Comparison of ENCODE assay signal across 11 cellular contexts in the genomic region with DNA sequence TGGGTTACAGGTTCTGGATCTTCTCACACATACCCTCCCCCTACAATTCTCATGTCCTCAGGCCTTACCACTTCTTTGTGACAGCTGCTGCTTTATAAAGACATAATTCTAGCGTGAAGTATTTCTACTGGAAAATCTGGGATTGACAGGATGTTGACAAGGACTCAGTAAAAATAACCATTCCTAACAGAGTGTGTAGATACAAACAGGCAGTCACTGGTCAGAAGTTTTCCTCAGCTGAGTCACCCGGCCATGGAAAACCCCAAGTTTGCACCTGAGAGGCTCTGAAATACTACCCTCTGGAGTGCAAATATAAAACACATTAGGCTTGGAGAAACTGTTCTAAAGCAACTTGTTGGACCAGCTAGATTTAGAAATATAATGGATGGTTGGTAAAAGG. TPM values are rescaled to one million over a fixed set of nuclear protein-coding genes. Genes with fewer than 3 reads are reported as not detected.
DNase-seq lines count a peak whose midpoint lies in the region; ATAC-seq, FAIRE-seq and TF ChIP-seq lines count a peak whose summit lies in the region.
"Had no signal": no experiment of that assay in that cellular context is flagged by ENCODE, and none has a peak within 500 bp of the region (broad histone marks: within the 10 kb centered on the region; RNA-seq: fewer than 3 reads in every experiment).

No MANE protein-coding gene starts in this region.

- POLR2A ChIA-PET in GM12878 (lab: Charles Lee) = interaction anchor here (0.6 to 7.0 kb wide), 10 partner anchors 10 to 53 kb away, joined by 3 to 71 read pairs (median 3); no protein-coding TSS in a partner anchor

- H2AFZ ChIP-seq in GM12878 (ENCODE audit: control insufficient read depth, low read depth, low read length) = no peak overlapping the region

- H3K9ac ChIP-seq in GM12878 (ENCODE audit: control insufficient read depth, insufficient read depth, low read length) = no peak overlapping the region

- RAD21 ChIA-PET in GM12878 (lab: Charles Lee; ENCODE audit: unreplicated experiment) = interaction anchor here (1.8 to 8.4 kb wide), 5 partner anchors 15 to 122 kb away, joined by 4 to 81 read pairs (median 14); no protein-coding TSS in a partner anchor

- in situ Hi-C loops in GM12878 (cut with MboI) = no loop called here

- H3K27me3 Mint-ChIP-seq in activated naive CD4-positive, alpha-beta T cell treated with anti-CD3 and anti-CD28 coated beads for 36 hours (ENCODE audit: low read depth) = no peaks in the 10 kb centered on the region
- H3K27me3 Mint-ChIP-seq: natural killer cell treated with Interleukin-12 subunit alpha and Interleukin-12 subunit beta and Interleukin-15 and Interleukin-18, amount 100 ng/mL, for 72 hours had no signal

- H3K9me3 ChIP-seq in GM12878 (replicated peaks; ENCODE audit: control insufficient read depth, insufficient read depth, low read length) = no peaks in the 10 kb centered on the region
- H3K9me3 ChIP-seq in uterus = no peaks in the 10 kb centered on the region
- H3K9me3 ChIP-seq in Peyer's patch = no peaks in the 10 kb centered on the region
- H3K9me3 ChIP-seq: esophagus muscularis mucosa had no signal

- H3K4me3 Mint-ChIP-seq in activated naive CD4-positive, alpha-beta T cell treated with anti-CD3 and anti-CD28 coated beads for 36 hours = no peak overlapping the region
- H3K4me3 Mint-ChIP-seq: natural killer cell treated with Interleukin-12 subunit alpha and Interleukin-12 subunit beta and Interleukin-15 and Interleukin-18, amount 100 ng/mL, for 72 hours had no signal

- H3K4me3 ChIP-seq in GM12878 = no peak overlapping the region
- H3K4me3 ChIP-seq in uterus = no peak overlapping the region
- H3K4me3 ChIP-seq in Peyer's patch = no peak overlapping the region
- H3K4me3 ChIP-seq: esophagus muscularis mucosa had no signal

- H3K4me1 Mint-ChIP-seq in activated naive CD4-positive, alpha-beta T cell treated with anti-CD3 and anti-CD28 coated beads for 36 hours (ENCODE audit: low read depth) = peaks cover 60% of the 10 kb centered on the region

- H3K27ac Mint-ChIP-seq in activated naive CD4-positive, alpha-beta T cell treated with anti-CD3 and anti-CD28 coated beads for 36 hours = no peak overlapping the region
- H3K27ac Mint-ChIP-seq: natural killer cell treated with Interleukin-12 subunit alpha and Interleukin-12 subunit beta and Interleukin-15 and Interleukin-18, amount 100 ng/mL, for 72 hours had no signal

- no peak for TF ChIP-seq CTCF in GM12878 (IDR thresholded peaks at IDR 0.05 in 2 of 3, conservative IDR thresholded peaks at IDR 0.05 in 1 of 3; ENCODE audit: control insufficient read depth in 2 of 3, extremely low read depth in 1 of 3, insufficient read depth in 1 of 3, low read depth in 3 of 3, low read length in 3 of 3)
- no peak for TF ChIP-seq CTCF in uterus (IDR thresholded peaks at IDR 0.05)
- TF ChIP-seq CTCF in Peyer's patch (IDR thresholded peaks at IDR 0.05) = no peak

- CTCF ChIA-PET in activated naive CD4-positive, alpha-beta T cell treated with anti-CD3 and anti-CD28 coated beads for 36 hours (lab: Charles Lee) = interaction anchor here (0.7 to 1.7 kb wide), 5 partner anchors 12 to 210 kb away, joined by 3 to 4 read pairs (median 3); no protein-coding TSS in a partner anchor
- CTCF ChIA-PET in GM12878 (lab: Yijun Ruan, JAX) = interaction anchor here (0.6 to 4.1 kb wide), 7 partner anchors 9 to 122 kb away, joined by 3 to 27 read pairs (median 6); no protein-coding TSS in a partner anchor

- no peaks in the 10 kb centered on the region for H3K36me3 Mint-ChIP-seq in activated naive CD4-positive, alpha-beta T cell treated with anti-CD3 and anti-CD28 coated beads for 36 hours (ENCODE audit: low read depth)
- H3K36me3 Mint-ChIP-seq: natural killer cell treated with Interleukin-12 subunit alpha and Interleukin-12 subunit beta and Interleukin-15 and Interleukin-18, amount 100 ng/mL, for 72 hours had no signal

- WGBS in GM12878 (ENCODE audit: insufficient coverage, insufficient replicate concordance, low lambda C conversion rate, missing lambda C conversion rate) = 56% methylated on average over 2 of the region's 2 CpGs

- intact Hi-C loops in activated naive CD4-positive, alpha-beta T cell treated with anti-CD3 and anti-CD28 coated beads for 36 hours (cut with micrococcal nuclease) = loop anchor here (5.0 to 10.0 kb wide), 3 partner anchors 52 to 245 kb away; partner anchors contain the start of gene CABP1
- intact Hi-C loops in GM12878 (cut with micrococcal nuclease; ENCODE audit: unreplicated experiment) (loop anchor here (5.0 kb wide), 4 partner anchors 52 to 267 kb away; partner anchors contain the start of genes MLEC, POP5 and SPPL3), uterus (cut with DNase I; ENCODE audit: low total_unique reads) (no loop called here)

- TF ChIP-seq EP300 in GM12878 (IDR thresholded peaks at IDR 0.05; ENCODE audit: borderline replicate concordance in 1 of 2, control insufficient read depth in 1 of 2, low read depth in 2 of 2, low read length in 2 of 2) = no peak

- H3K27me3 ChIP-seq in GM12878 (replicated peaks in 1 of 2; ENCODE audit: control insufficient read depth in 2 of 2, insufficient read depth in 2 of 2, low read length in 1 of 2) (no peaks in the 10 kb centered on the region), layer of hippocampus (ENCODE audit: control insufficient read depth, insufficient read depth, low read length) (no peaks in the 10 kb centered on the region), uterus (no peaks in the 10 kb centered on the region), Peyer's patch (no peaks in the 10 kb centered on the region)
- H3K27me3 ChIP-seq: esophagus muscularis mucosa had no signal

- H3K9me3 Mint-ChIP-seq in activated naive CD4-positive, alpha-beta T cell treated with anti-CD3 and anti-CD28 coated beads for 36 hours = no peaks in the 10 kb centered on the region
- H3K9me3 Mint-ChIP-seq: natural killer cell treated with Interleukin-12 subunit alpha and Interleukin-12 subunit beta and Interleukin-15 and Interleukin-18, amount 100 ng/mL, for 72 hours had no signal

- peak; percentile 7 for FAIRE-seq in GM12878 (lab: Jason Lieb, UNC)

- TF ChIP-seq RAD21 in GM12878 (IDR thresholded peaks at IDR 0.05; ENCODE audit: insufficient read depth, low read depth, low read length) = no peak

- ATAC-seq in GM12878 = no peak
- ATAC-seq: natural killer cell treated with Interleukin-12 subunit alpha and Interleukin-12 subunit beta and Interleukin-15 and Interleukin-18, amount 100 ng/mL, for 72 hours had no signal

- H3K4me1 ChIP-seq in GM12878 (ENCODE audit: control insufficient read depth, insufficient read depth, low read length) (peaks cover 68% of the 10 kb centered on the region), uterus (peaks cover 0 to 13% of the 10 kb centered on the region in 2 donors), Peyer's patch (peaks cover 0 to 27% (median 13%) of the 10 kb centered on the region in 4 donors)

- SMC1A ChIA-PET in GM12878 (lab: Charles Lee; ENCODE audit: uncharacterized antibody, unreplicated experiment) = interaction anchor here (0.6 to 10.4 kb wide), 10 partner anchors 7 to 123 kb away, joined by 3 to 131 read pairs (median 4); no protein-coding TSS in a partner anchor

- DNase-seq in activated naive CD4-positive, alpha-beta T cell treated with anti-CD3 and anti-CD28 coated beads for 36 hours = peak; percentile 59
- no peak for DNase-seq in activated naive CD4-positive, alpha-beta T cell (lab: John Stamatoyannopoulos, UW)
- DNase-seq in GM12878 (ENCODE audit: low read depth, low spot score) (no peak), uterus (peak in 1 of 2 donors; percentile 25), LoVo (ENCODE audit: low spot score) (no peak), Peyer's patch (no peak), NCI-H2171 (lab: John Stamatoyannopoulos, UW) (no peak)

- BruUV-seq in GM12878 (replicated peaks; lab: Mats Ljungman, UMichigan) = no TSS peak

- H3K36me3 ChIP-seq in GM12878 (ENCODE audit: control insufficient read depth in 2 of 2, insufficient read depth in 2 of 2, low read length in 1 of 2) = peaks cover 0 to 4% of the 10 kb centered on the region in 2 experiments; a peak in 1 of 4 replicates
- H3K36me3 ChIP-seq in uterus = no peaks in the 10 kb centered on the region
- H3K36me3 ChIP-seq in Peyer's patch = no peaks in the 10 kb centered on the region
- H3K36me3 ChIP-seq: esophagus muscularis mucosa had no signal

- H3K4me2 ChIP-seq in GM12878 (ENCODE audit: control insufficient read depth, insufficient read depth) = no peak overlapping the region; the same call in 1 of the 2 replicates

- H4K20me1 ChIP-seq in GM12878 (ENCODE audit: control insufficient read depth, insufficient read depth) = no peaks in the 10 kb centered on the region

- H3K27ac ChIP-seq in GM12878 (ENCODE audit: control insufficient read depth, insufficient read depth) (peak overlapping the region; percentile 54), layer of hippocampus (ENCODE audit: low read depth, low read length) (peak overlapping the region; percentile 10), uterus (peak overlapping the region; percentile 17 to 73), Peyer's patch (no peak overlapping the region)
- H3K27ac ChIP-seq: esophagus muscularis mucosa, HL-60 had no signal

- peaks cover 65% of the 10 kb centered on the region for H3K79me2 ChIP-seq in GM12878 (ENCODE audit: control insufficient read depth, insufficient read depth, low read length)

- TF ChIP-seq POLR2A in GM12878 (IDR thresholded peaks at IDR 0.05; ENCODE audit: low read depth, low read length) (no peak), uterus (IDR thresholded peaks at IDR 0.05) (no peak), Peyer's patch (IDR thresholded peaks at IDR 0.05) (no peak)

RNA-seq across cellular contexts. Expression of gene SPPL3, which starts 54.4 kb away (rescaled TPM):
- total RNA-seq in activated naive CD4-positive, alpha-beta T cell treated with anti-CD3 and anti-CD28 coated beads for 36 hours = 10 to 100 TPM; 19.8 to 22.2 TPM
- 42.1 and 48.7 TPM in 2 replicates for total RNA-seq in GM12878 (2013; cell fraction: nucleolus; rRNA removed)
- total RNA-seq in GM12878 (2014; rRNA removed) (6.8 and 6.9 TPM in 2 replicates), GM12878 (2014; rRNA removed; fragmentation: Illumina TruSeq; extraction: Trizol) (8.3 and 10.1 TPM in 2 replicates), GM12878 (2021) (33.0 and 38.2 TPM in 2 replicates), uterus (10 to 100 TPM in 3 of 4 donors, 1 to 10 TPM in 1; 5.4 to 82.7 (median 23.2) TPM), Peyer's patch (10 to 100 TPM; 26.4 to 50.2 (median 34.9) TPM)
- 7.3 TPM for polyA plus RNA-seq in GM12878 (2011; ENCODE audit: low read depth)
- polyA plus RNA-seq in GM12878 (2011; rRNA removed) (20.3 and 20.4 TPM in 2 replicates), GM12878 (2014; fragmentation: Illumina TruSeq; extraction: Trizol) (45.5 and 48.7 TPM in 2 replicates), GM12878 (2014; fragmentation: Nextera tagmentation; extraction: Ambion mirVana) (1 to 10 TPM; 5.7 to 8.3 TPM), GM12878 (2014; rRNA removed) (11.7 and 15.2 TPM in 2 replicates), GM12878 (2016; fragmentation: Nextera tagmentation; extraction: Ambion mirVana) (10 to 100 TPM in 1 of 2 experiments, 1 to 10 TPM in 1; 4.3 to 18.3 TPM)
- polyA plus RNA-seq in GM12878 (2011; cell fraction: cytosol; rRNA removed) = 16.1 and 19.6 TPM in 2 replicates
- 17.6 and 23.0 TPM in 2 replicates for polyA plus RNA-seq in GM12878 (2011; cell fraction: nucleus; rRNA removed)
- polyA plus RNA-seq in GM12878 (2012) = 13.7 and 22.4 TPM in 2 replicates
- polyA minus RNA-seq in GM12878 (2011; rRNA and poly(A)+ RNA removed) = 39.9 and 55.2 TPM in 2 replicates
- 19.5 and 23.7 TPM in 2 replicates for polyA minus RNA-seq in GM12878 (2011; cell fraction: cytosol; rRNA and poly(A)+ RNA removed)
- 13.8 and 20.2 TPM in 2 replicates for polyA minus RNA-seq in GM12878 (2011; cell fraction: nucleus; rRNA and poly(A)+ RNA removed)

Comparison
In these comparisons a context has a peak if more than half of its experiments do, and no peak if none do; other contexts are left out.
1. H3K27ac ChIP-seq: peak in GM12878 (single experiment), layer of hippocampus (single experiment) and uterus (2 of 2); none in Peyer's patch (0 of 4).